Comparison of ENCODE assay signal across 12 cellular contexts in genomic region chr2:191878576-191879298, GRCh38. TPM values are rescaled to one million over a fixed set of nuclear protein-coding genes. Genes with fewer than 3 reads are reported as not detected.
DNase-seq lines count a peak whose midpoint lies in the region; ATAC-seq and TF ChIP-seq lines count a peak whose summit lies in the region.
"Had no signal": no experiment of that assay in that cellular context is flagged by ENCODE, and none has a peak within 500 bp of the region (broad histone marks: within the 10 kb centered on the region; RNA-seq: fewer than 3 reads in every experiment).

No MANE protein-coding gene starts in this region.

- H3K27me3 Mint-ChIP-seq in activated CD4-positive, alpha-beta T cell treated with anti-CD3 and anti-CD28 coated beads, Interleukin-2, amount 10 ng/mL, durations not matched to agents 24 days and 14 days = peaks cover 8% of the 10 kb centered on the region

- DNase-seq in ACHN = peak; percentile 93
- peak; percentile 81 for DNase-seq in HT1080 (ENCODE audit: low read depth)
- peak; percentile 82 to 87 for DNase-seq in cardiac fibroblast (ENCODE audit: low read depth in 2 of 2)
- no peak for DNase-seq in left lung
- no peak for DNase-seq in activated CD4-positive, alpha-beta T cell treated with anti-CD3 and anti-CD28 coated beads, Interleukin-2, amount 10 ng/mL, durations not matched to agents 24 days and 14 days
- no peak for DNase-seq in HAP-1 (ENCODE audit: low spot score in 2 of 2)
- no peak for DNase-seq in thyroid gland
- DNase-seq: central memory CD4-positive, alpha-beta T cell; heart right ventricle had no signal

- H3K36me3 ChIP-seq in left lung (no peaks in the 10 kb centered on the region), HAP-1 (replicated peaks) (no peaks in the 10 kb centered on the region), thyroid gland (no peaks in the 10 kb centered on the region)
- H3K36me3 ChIP-seq: BLaER1 treated with 17β-estradiol and CSF1 and Interleukin-3, amounts not matched to agents 10 nM and 100 nM; heart right ventricle had no signal

- H3K36me3 Mint-ChIP-seq in activated CD4-positive, alpha-beta T cell treated with anti-CD3 and anti-CD28 coated beads, Interleukin-2, amount 10 ng/mL, durations not matched to agents 24 days and 14 days (ENCODE audit: low read depth) = no peaks in the 10 kb centered on the region

- in situ Hi-C loops in ACHN (cut with HindIII; ENCODE audit: low pct_ligation_motif_present, low pct_unique_long_range_greater_than_20kb, low sequenced_read_pairs) (no loop called here), HAP-1 (cut with MboI; ENCODE audit: low sequenced_read_pairs) (no loop called here)

- H3K27me3 ChIP-seq in left lung (no peaks in the 10 kb centered on the region), HAP-1 (ENCODE audit: low read depth) (no peaks in the 10 kb centered on the region), thyroid gland (no peaks in the 10 kb centered on the region)
- H3K27me3 ChIP-seq: BLaER1 treated with 17β-estradiol and CSF1 and Interleukin-3, amounts not matched to agents 10 nM and 100 nM; heart right ventricle had no signal

- peaks cover 0 to 7% of the 10 kb centered on the region in 2 donors for H3K9me3 ChIP-seq in left lung
- H3K9me3 ChIP-seq in HAP-1 = no peaks in the 10 kb centered on the region
- H3K9me3 ChIP-seq in thyroid gland = no peaks in the 10 kb centered on the region

- H3K4me1 Mint-ChIP-seq in activated CD4-positive, alpha-beta T cell treated with anti-CD3 and anti-CD28 coated beads, Interleukin-2, amount 10 ng/mL, durations not matched to agents 24 days and 14 days = no peaks in the 10 kb centered on the region

- H3K27ac ChIP-seq in left lung (no peak overlapping the region), thyroid gland (no peak overlapping the region)
- H3K27ac ChIP-seq: BLaER1 treated with 17β-estradiol and CSF1 and Interleukin-3, amounts not matched to agents 10 nM and 100 nM; heart right ventricle had no signal

- WGBS in thyroid gland, 2 donors = 76 to 88% methylated on average over 2 of the region's 2 CpGs

- no peak overlapping the region for H3K27ac Mint-ChIP-seq in activated CD4-positive, alpha-beta T cell treated with anti-CD3 and anti-CD28 coated beads, Interleukin-2, amount 10 ng/mL, durations not matched to agents 24 days and 14 days

- ATAC-seq in left lung (peak; percentile 86), HG02852 (IDR thresholded peaks at IDR 0.05; ENCODE audit: unreplicated experiment) (no peak)
- ATAC-seq: GM12878 had no signal

- intact Hi-C loops in left lung (cut with DNase I) = no loop called here
- intact Hi-C loops in activated CD4-positive, alpha-beta T cell treated with anti-CD3 and anti-CD28 coated beads, Interleukin-2, amount 10 ng/mL, durations not matched to agents 24 days and 14 days (cut with micrococcal nuclease) = no loop called here
- intact Hi-C loops in thyroid gland (cut with DNase I) = no loop called here

- TF ChIP-seq CTCF in cardiac fibroblast (IDR thresholded peaks at IDR 0.05; ENCODE audit: low read depth, low read length) (no peak), left lung (IDR thresholded peaks at IDR 0.05) (no peak), thyroid gland (IDR thresholded peaks at IDR 0.05) (no peak)

- no peak for TF ChIP-seq POLR2A in thyroid gland (IDR thresholded peaks at IDR 0.05)

- H3K9me3 Mint-ChIP-seq in activated CD4-positive, alpha-beta T cell treated with anti-CD3 and anti-CD28 coated beads, Interleukin-2, amount 10 ng/mL, durations not matched to agents 24 days and 14 days = no peaks in the 10 kb centered on the region

- H3K4me3 ChIP-seq in cardiac fibroblast (replicated peaks in 1 of 2; ENCODE audit: low read depth in 2 of 2, low read length in 2 of 2) (no peak overlapping the region), left lung (no peak overlapping the region), HAP-1 (no peak overlapping the region), thyroid gland (replicated peaks in 1 of 3) (no peak overlapping the region)
- H3K4me3 ChIP-seq: BLaER1 treated with 17β-estradiol and CSF1 and Interleukin-3, amounts not matched to agents 10 nM and 100 nM; GM12878; heart right ventricle had no signal

- H3K4me3 Mint-ChIP-seq in activated CD4-positive, alpha-beta T cell treated with anti-CD3 and anti-CD28 coated beads, Interleukin-2, amount 10 ng/mL, durations not matched to agents 24 days and 14 days = no peak overlapping the region

- H3K4me1 ChIP-seq in left lung (no peaks in the 10 kb centered on the region), HAP-1 (no peaks in the 10 kb centered on the region), thyroid gland (no peaks in the 10 kb centered on the region)
- H3K4me1 ChIP-seq: BLaER1 treated with 17β-estradiol and CSF1 and Interleukin-3, amounts not matched to agents 10 nM and 100 nM had no signal

RNA-seq across cellular contexts. Expression of gene CAVIN2, which starts 31.8 kb away (rescaled TPM):
- total RNA-seq in HT1080 (2014; rRNA removed; shearing (Covaris generic)) = 0.03 TPM in 1 of 2 replicates, not detected in the other
- 0.03 TPM in 1 of 2 replicates, not detected in the other for polyA plus RNA-seq in HT1080 (2015; cell fraction: cytosol; rRNA removed)
- 0.03 and 0.05 TPM in 2 replicates for polyA plus RNA-seq in HT1080 (2015; cell fraction: nucleus; rRNA removed)
- total RNA-seq in left lung (10 to 100 TPM; 73.6 to 76.9 TPM), thyroid gland (100 to 1,000 TPM in 3 of 4 donors, 10 to 100 TPM in 1; 86.2 to 149 (median 132) TPM)
- total RNA-seq in activated CD4-positive, alpha-beta T cell treated with anti-CD3 and anti-CD28 coated beads, Interleukin-2, amount 10 ng/mL, durations not matched to agents 24 days and 14 days = not detected in 2 replicates
- total RNA-seq: GM12878 had no signal
- polyA plus RNA-seq: GM12878 had no signal

Comparison
In these comparisons a context has a peak if more than half of its experiments do, and no peak if none do; other contexts are left out.
1. DNase-seq: peak in ACHN (single experiment), HT1080 (single experiment) and cardiac fibroblast (2 of 2); none in left lung (0 of 2), activated CD4-positive, alpha-beta T cell treated with anti-CD3 and anti-CD28 coated beads, Interleukin-2, amount 10 ng/mL, durations not matched to agents 24 days and 14 days (single experiment), HAP-1 (0 of 2) and thyroid gland (0 of 2).
2. RNA of gene CAVIN2, which starts 31.8 kb away (total RNA-seq): 86.2 to 149 TPM in thyroid gland and 73.6 to 76.9 TPM in left lung; 0.03 TPM in HT1080 and not detected in activated CD4-positive, alpha-beta T cell treated with anti-CD3 and anti-CD28 coated beads, Interleukin-2, amount 10 ng/mL, durations not matched to agents 24 days and 14 days; every median in the first group is over 10 times any median in the second.